Comparison of ENCODE assay signal across 21 cellular contexts in the genomic region with DNA sequence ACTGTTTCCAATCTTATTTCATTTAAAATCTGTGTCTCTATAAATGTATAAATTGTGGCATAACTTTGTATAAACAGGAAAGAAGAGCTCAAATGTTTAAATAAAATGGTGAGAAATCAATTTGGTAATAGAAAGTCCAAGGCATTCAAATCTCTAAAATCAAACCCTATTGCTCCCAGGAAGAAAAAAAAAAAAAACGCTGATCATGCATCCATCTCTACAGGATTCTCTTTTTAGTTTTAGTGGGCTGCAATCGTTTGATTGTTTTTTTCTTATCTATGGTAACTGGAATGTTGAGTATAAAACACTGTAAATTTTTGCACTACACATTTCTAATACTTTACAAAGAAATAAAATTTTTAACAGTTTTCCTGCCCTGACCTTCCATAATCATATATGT.
DNase-seq lines count a peak whose midpoint lies in the region; ATAC-seq, FAIRE-seq and TF ChIP-seq lines count a peak whose summit lies in the region.
"Had no signal": no experiment of that assay in that cellular context is flagged by ENCODE, and none has a peak within 500 bp of the region (broad histone marks: within the 10 kb centered on the region; RNA-seq: fewer than 3 reads in every experiment).

No MANE protein-coding gene starts in this region.

- H3K4me1 ChIP-seq in IMR-90 (ENCODE audit: control insufficient read depth, insufficient read depth, low read length) (no peaks in the 10 kb centered on the region), small intestine (ENCODE audit: control insufficient read depth in 2 of 2, insufficient read depth in 1 of 2, low read depth in 1 of 2, low read length in 1 of 2) (no peaks in the 10 kb centered on the region), GM23338 (ENCODE audit: insufficient read depth) (no peaks in the 10 kb centered on the region), H9 (ENCODE audit: insufficient read depth, low read length) (no peaks in the 10 kb centered on the region)
- H3K4me1 ChIP-seq: BE2C had no signal

- no peak overlapping the region for H2BK120ac ChIP-seq in IMR-90 (ENCODE audit: low read depth, low read length)
- no peak overlapping the region for H2BK120ac ChIP-seq in H9 (ENCODE audit: low read depth, low read length, poor library complexity, severe bottlenecking)

- H4K5ac ChIP-seq in IMR-90 (ENCODE audit: low read depth, low read length) (no peak overlapping the region), H9 (ENCODE audit: insufficient read length, low read depth, low read length) (no peak overlapping the region)

- H3K23ac ChIP-seq in IMR-90 (ENCODE audit: low read depth, low read length) = no peak overlapping the region
- no peak overlapping the region for H3K23ac ChIP-seq in H9 (ENCODE audit: insufficient read length, low read depth, low read length)

- no peak overlapping the region for H3T11ph ChIP-seq in H9 (ENCODE audit: low read length)

- H3K4me1 Mint-ChIP-seq in GM23338 (no peaks in the 10 kb centered on the region), H9 (no peaks in the 10 kb centered on the region)
- H3K4me1 Mint-ChIP-seq: CD4-positive, CD25-positive, alpha-beta regulatory T cell; CD8-positive, alpha-beta memory T cell had no signal

- H3K27ac ChIP-seq in IMR-90 (ENCODE audit: insufficient read depth, low read length) = no peak overlapping the region
- H3K27ac ChIP-seq in small intestine (ENCODE audit: low read depth in 1 of 2, low read length in 1 of 2) = no peak overlapping the region
- no peak overlapping the region for H3K27ac ChIP-seq in GM23338 (ENCODE audit: low read depth)
- no peak overlapping the region for H3K27ac ChIP-seq in H9 (ENCODE audit: insufficient read length, low read depth, low read length)

- H4K8ac ChIP-seq in IMR-90 (ENCODE audit: low read depth in 2 of 2, low read length in 2 of 2) (no peak overlapping the region), H9 (replicated peaks; ENCODE audit: insufficient read length, low read depth, low read length) (no peak overlapping the region)

- H2AK9ac ChIP-seq in IMR-90 (replicated peaks; ENCODE audit: low read depth, low read length, poor library complexity) = no peak overlapping the region

- H3K4me3 Mint-ChIP-seq in GM23338 = no peak overlapping the region
- no peak overlapping the region for H3K4me3 Mint-ChIP-seq in H9
- H3K4me3 Mint-ChIP-seq: CD4-positive, CD25-positive, alpha-beta regulatory T cell; CD8-positive, alpha-beta memory T cell had no signal

- H3K4me2 ChIP-seq in IMR-90 (ENCODE audit: low read depth, low read length) (no peak overlapping the region), GM23338 (no peak overlapping the region), H9 (ENCODE audit: insufficient read depth, insufficient read length, low read length) (no peak overlapping the region)

- POLR2A ChIA-PET in IMR-90 (lab: Charles Lee; ENCODE audit: unreplicated experiment) = no interaction called here

- dilution Hi-C loops in IMR-90 (cut with HindIII; ENCODE audit: low sequenced_read_pairs, unreplicated experiment) = no loop called here

- intact Hi-C loops in IMR-90 (cut with micrococcal nuclease) = no loop called here

- H2BK15ac ChIP-seq in IMR-90 (ENCODE audit: low read depth, low read length) (no peak overlapping the region), H9 (ENCODE audit: low read depth, low read length) (no peak overlapping the region)

- H3F3A ChIP-seq in GM23338 (replicated peaks; ENCODE audit: low read depth) = no peaks in the 10 kb centered on the region

- no CpG with 5 or more reads among the region's 2 CpGs for WGBS in IMR-90 (ENCODE audit: extremely low coverage in 2 of 2, insufficient read length in 1 of 2), 2 experiments
- 66 to 78% (median 75%) methylated on average over 2 of the region's 2 CpGs for WGBS in small intestine, 3 donors
- WGBS in H9 (ENCODE audit: extremely low coverage, insufficient read length, low lambda C conversion rate) = no CpG with 5 or more reads among the region's 2 CpGs

- H3K79me2 ChIP-seq in GM23338 (replicated peaks; ENCODE audit: insufficient read depth) = 0 out of 2 replicates have a peak, but pooled peaks cover 6% of the 10 kb centered on the region
- no peaks in the 10 kb centered on the region for H3K79me2 ChIP-seq in H9 (ENCODE audit: insufficient read depth, low read length)

- H3K4me3 ChIP-seq in IMR-90 (ENCODE audit: insufficient read depth, low read depth, low read length) = no peak overlapping the region
- no peak overlapping the region for H3K4me3 ChIP-seq in small intestine (ENCODE audit: low read depth in 1 of 2, low read length in 2 of 2)
- H3K4me3 ChIP-seq in GM23338 = no peak overlapping the region

- H3K56ac ChIP-seq in IMR-90 (ENCODE audit: extremely low read depth, insufficient read depth, low read length) = no peak overlapping the region
- H3K56ac ChIP-seq in H9 (ENCODE audit: insufficient read length, low read depth, low read length) = no peak overlapping the region

- H3K9me3 Mint-ChIP-seq in GM23338 = no peaks in the 10 kb centered on the region
- H3K9me3 Mint-ChIP-seq in H9 = peaks cover 3% of the 10 kb centered on the region in 2 experiments; a peak in 1 of 5 replicates

- no peaks in the 10 kb centered on the region for H3K27me3 ChIP-seq in IMR-90 (ENCODE audit: control insufficient read depth, insufficient read depth, low read length)
- H3K27me3 ChIP-seq in small intestine (ENCODE audit: control insufficient read depth in 2 of 2, insufficient read depth in 2 of 2, low read length in 2 of 2) = no peaks in the 10 kb centered on the region
- no peaks in the 10 kb centered on the region for H3K27me3 ChIP-seq in GM23338 (ENCODE audit: insufficient read depth)
- no peaks in the 10 kb centered on the region for H3K27me3 ChIP-seq in H9 (ENCODE audit: insufficient read depth, low read length)
- H3K27me3 ChIP-seq: BE2C had no signal

- BruUV-seq in IMR-90 (replicated peaks; lab: Mats Ljungman, UMichigan) = no TSS peak

- ATAC-seq in IMR-90 (ENCODE audit: low read depth) = no peak; the same call in 1 of the 2 replicates
- ATAC-seq in HG03095 (IDR thresholded peaks at IDR 0.05; ENCODE audit: unreplicated experiment) = no peak
- ATAC-seq in GM23338 = no peak

- H2BK5ac ChIP-seq in IMR-90 (ENCODE audit: low read depth, low read length, poor library complexity, severe bottlenecking) (no peak overlapping the region), H9 (ENCODE audit: insufficient read length, low read length) (no peak overlapping the region)

- no peak for TF ChIP-seq RAD21 in IMR-90 (IDR thresholded peaks at IDR 0.05; ENCODE audit: low read length)

- no peak overlapping the region for H2BK12ac ChIP-seq in H9 (ENCODE audit: insufficient read length, low read depth, low read length)

- H3K36me3 Mint-ChIP-seq in GM23338 (ENCODE audit: low read depth) (peaks cover 63% of the 10 kb centered on the region), H9 (ENCODE audit: insufficient read depth in 1 of 3, low read depth in 3 of 3) (peaks cover 41 to 66% (median 64%) of the 10 kb centered on the region in 3 experiments)

- no peak overlapping the region for H2AFZ ChIP-seq in IMR-90 (replicated peaks; ENCODE audit: low read length, poor library complexity)
- no peak overlapping the region for H2AFZ ChIP-seq in GM23338
- H2AFZ ChIP-seq in H9 (ENCODE audit: low read length) = no peak overlapping the region

- no peak overlapping the region for H3K9ac ChIP-seq in IMR-90 (ENCODE audit: low read depth, low read length)
- no peak overlapping the region for H3K9ac ChIP-seq in H9 (ENCODE audit: extremely low read depth, insufficient read length, low read length)

- H3K79me1 ChIP-seq in IMR-90 (ENCODE audit: low read depth in 1 of 2, low read length in 2 of 2) (peaks cover 3 to 7% of the 10 kb centered on the region in 2 experiments; a peak in 3 of 4 replicates), H9 (ENCODE audit: insufficient read depth, low read depth, low read length, poor library complexity, severe bottlenecking) (no peaks in the 10 kb centered on the region)

- H3K18ac ChIP-seq in IMR-90 (ENCODE audit: low read depth, low read length) (no peak overlapping the region), H9 (ENCODE audit: insufficient read length, low read depth, low read length) (no peak overlapping the region)

- no peaks in the 10 kb centered on the region for H3K9me2 ChIP-seq in GM23338 (ENCODE audit: insufficient read depth)

- H3K14ac ChIP-seq in IMR-90 (replicated peaks; ENCODE audit: low read depth, low read length) (no peak overlapping the region), H9 (ENCODE audit: insufficient read depth, low read length) (no peak overlapping the region)

- H2BK20ac ChIP-seq in IMR-90 (ENCODE audit: low read depth, low read length) = no peak overlapping the region
- H2BK20ac ChIP-seq in H9 (ENCODE audit: low read depth, low read length, poor library complexity, severe bottlenecking) = no peak overlapping the region

- no peak overlapping the region for H3K4ac ChIP-seq in IMR-90 (ENCODE audit: low read depth, low read length)
- H3K4ac ChIP-seq in H9 (ENCODE audit: low read depth, low read length) = no peak overlapping the region

- TF ChIP-seq POLR2A in IMR-90 (IDR thresholded peaks at IDR 0.05; ENCODE audit: low read depth, low read length) = no peak

- in situ Hi-C loops in IMR-90 (cut with MboI; ENCODE audit: low sequenced_read_pairs) = no loop called here

- FAIRE-seq in A204.1 (lab: Jason Lieb, UNC) (peak; percentile 32), endometrium (lab: Jason Lieb, UNC) (peak; percentile 31), small intestine (lab: Jason Lieb, UNC) (peak; percentile 51)

- H4K20me1 ChIP-seq in IMR-90 (ENCODE audit: insufficient read depth, low read length) (no peaks in the 10 kb centered on the region), GM23338 (replicated peaks; ENCODE audit: insufficient read depth) (no peaks in the 10 kb centered on the region; the same call in 1 of the 2 replicates), H9 (ENCODE audit: control insufficient read depth, insufficient read depth, insufficient read length) (no peaks in the 10 kb centered on the region)

- H4K91ac ChIP-seq in IMR-90 (ENCODE audit: insufficient read depth, low read depth, low read length) = no peak overlapping the region
- no peak overlapping the region for H4K91ac ChIP-seq in H9 (ENCODE audit: insufficient read length, low read depth, low read length)

- H3K9me3 ChIP-seq in IMR-90 (ENCODE audit: control insufficient read depth, insufficient read depth, low read length) (no peaks in the 10 kb centered on the region), small intestine (ENCODE audit: control insufficient read depth, low read depth) (no peaks in the 10 kb centered on the region), H9 (ENCODE audit: control insufficient read depth, low read depth, low read length) (no peaks in the 10 kb centered on the region)
- H3K9me3 ChIP-seq: BE2C had no signal

- TF ChIP-seq CTCF in IMR-90 (conservative IDR thresholded peaks at IDR 0.05; ENCODE audit: low read depth, low read length) (no peak), GM23338 (conservative IDR thresholded peaks at IDR 0.05; ENCODE audit: low read depth in 2 of 2) (no peak), H9 (conservative IDR thresholded peaks at IDR 0.05) (no peak)

- DNase-seq in IMR-90 = no peak
- DNase-seq in small intestine = no peak
- no peak for DNase-seq in GM23338 (ENCODE audit: low spot score)
- DNase-seq in H9 = no peak
- DNase-seq: 8988T; ACHN; BE2C; C1 segment of cervical spinal cord; CD4-positive, CD25-positive, alpha-beta regulatory T cell; CD8-positive, alpha-beta memory T cell; COR-L47; DMS 273 treated with DMSO at 0.1 percent for 48 hours; DMS53; DND-41; GDM1; GOT3; H7; KBM-7 had no signal

- no peak overlapping the region for H3K27ac Mint-ChIP-seq in GM23338
- H3K27ac Mint-ChIP-seq in H9 = no peak overlapping the region
- H3K27ac Mint-ChIP-seq: CD4-positive, CD25-positive, alpha-beta regulatory T cell; CD8-positive, alpha-beta memory T cell had no signal

- H3K23me2 ChIP-seq in H9 (ENCODE audit: insufficient read length, low read depth, low read length, poor library complexity, severe bottlenecking) = no peaks in the 10 kb centered on the region

- CTCF ChIA-PET in IMR-90 (lab: Yijun Ruan, JAX) = no interaction called here

- peaks cover 13% of the 10 kb centered on the region for H3K36me3 ChIP-seq in IMR-90 (ENCODE audit: control insufficient read depth, insufficient read depth, low read length)
- peaks cover 0 to 8% of the 10 kb centered on the region in 2 donors for H3K36me3 ChIP-seq in small intestine (ENCODE audit: control insufficient read depth in 2 of 2, insufficient read depth in 2 of 2, low read length in 2 of 2)
- peaks cover 23% of the 10 kb centered on the region for H3K36me3 ChIP-seq in GM23338 (ENCODE audit: insufficient read depth)

- H3K27me3 Mint-ChIP-seq in GM23338 (ENCODE audit: insufficient read depth, low read depth, poor library complexity) (no peaks in the 10 kb centered on the region), H9 (ENCODE audit: low read depth) (no peaks in the 10 kb centered on the region)
- H3K27me3 Mint-ChIP-seq: CD4-positive, CD25-positive, alpha-beta regulatory T cell; CD8-positive, alpha-beta memory T cell had no signal

- no peaks in the 10 kb centered on the region for H3K9me1 ChIP-seq in IMR-90 (ENCODE audit: insufficient read depth, low read length)

- no peak overlapping the region for H2AK5ac ChIP-seq in IMR-90 (ENCODE audit: low read depth, low read length)
- no peak overlapping the region for H2AK5ac ChIP-seq in H9 (ENCODE audit: insufficient read length, low read length)
